Comparison of ENCODE assay signal across 8 cellular contexts in genomic region chrX:118226060-118226428, GRCh38.
DNase-seq lines count a peak whose midpoint lies in the region; ATAC-seq and TF ChIP-seq lines count a peak whose summit lies in the region.

No MANE protein-coding gene starts in this region.

- H3K27me3 ChIP-seq in heart left ventricle = peaks cover 0 to 7% (median 0%) of the 10 kb centered on the region in 9 donors
- no peaks in the 10 kb centered on the region for H3K27me3 ChIP-seq in thoracic aorta (replicated peaks; ENCODE audit: insufficient read depth)

- peaks cover 0 to 3% (median 0%) of the 10 kb centered on the region in 12 donors for H3K4me1 ChIP-seq in heart left ventricle
- H3K4me1 ChIP-seq in thoracic aorta (ENCODE audit: control insufficient read depth in 1 of 2, low read depth in 2 of 2) = peaks cover 0 to 7% of the 10 kb centered on the region in 2 donors

- TF ChIP-seq CTCF in heart left ventricle (IDR thresholded peaks at IDR 0.05) = peak in 10 of 12 donors; percentile 14 to 53 (median 38)
- TF ChIP-seq CTCF in thoracic aorta (IDR thresholded peaks at IDR 0.05) = peak; percentile 25

- no peaks in the 10 kb centered on the region for H3K9me3 ChIP-seq in heart left ventricle
- H3K9me3 ChIP-seq in thoracic aorta = no peaks in the 10 kb centered on the region

- H3K4me3 ChIP-seq in heart left ventricle = no peak overlapping the region
- H3K4me3 ChIP-seq in thoracic aorta = peak overlapping the region; percentile 28

- intact Hi-C loops in heart left ventricle (cut with DNase I) (loop anchor here in 9 of 10 donors (5.0 to 10.0 kb wide), 3 partner anchors 224 to 231 kb away; no protein-coding TSS in a partner anchor), cardiac septum (cut with DNase I) (loop anchor here (10.0 kb wide), 1 partner anchor 231 kb away; no protein-coding TSS in a partner anchor)

- H3K27ac ChIP-seq in heart left ventricle = no peak overlapping the region
- H3K27ac ChIP-seq in thoracic aorta = no peak overlapping the region

- H3K36me3 ChIP-seq in heart left ventricle (no peaks in the 10 kb centered on the region), thoracic aorta (no peaks in the 10 kb centered on the region)

- WGBS in heart left ventricle, 4 donors = 7 to 20% (median 12%) methylated on average over 1 of the region's 1 CpG

- no peak for TF ChIP-seq POLR2A in heart left ventricle (IDR thresholded peaks at IDR 0.05)

- no peak for DNase-seq in heart left ventricle
- DNase-seq in cardiac septum (ENCODE audit: low spot score) = no peak
- DNase-seq in NCI-H748 (lab: John Stamatoyannopoulos, UW; ENCODE audit: unreplicated experiment) = peak; percentile 58
- DNase-seq in thoracic aorta (ENCODE audit: low spot score) = no peak
- DNase-seq in activated effector memory CD4-positive, alpha-beta T cell treated with anti-CD3 and anti-CD28 coated beads, Interleukin-2, amount 50 U/mL, for 16 hours = no peak
- no peak for DNase-seq in activated CD8-positive, alpha-beta memory T cell treated with anti-CD3 and anti-CD28 coated beads for 24 hours

- peak in 2 of 4 donors; percentile 42 to 62 for ATAC-seq in heart left ventricle
- ATAC-seq in HG02884 (IDR thresholded peaks at IDR 0.05; ENCODE audit: unreplicated experiment) = peak; percentile 84
- ATAC-seq in esophagus mucosa = peak; percentile 77
- ATAC-seq in thoracic aorta (ENCODE audit: insufficient number of reproducible peaks, low FRiP score, low read depth) = no peak
